ENCODE assay signal across 8 cellular contexts in the genomic region with DNA sequence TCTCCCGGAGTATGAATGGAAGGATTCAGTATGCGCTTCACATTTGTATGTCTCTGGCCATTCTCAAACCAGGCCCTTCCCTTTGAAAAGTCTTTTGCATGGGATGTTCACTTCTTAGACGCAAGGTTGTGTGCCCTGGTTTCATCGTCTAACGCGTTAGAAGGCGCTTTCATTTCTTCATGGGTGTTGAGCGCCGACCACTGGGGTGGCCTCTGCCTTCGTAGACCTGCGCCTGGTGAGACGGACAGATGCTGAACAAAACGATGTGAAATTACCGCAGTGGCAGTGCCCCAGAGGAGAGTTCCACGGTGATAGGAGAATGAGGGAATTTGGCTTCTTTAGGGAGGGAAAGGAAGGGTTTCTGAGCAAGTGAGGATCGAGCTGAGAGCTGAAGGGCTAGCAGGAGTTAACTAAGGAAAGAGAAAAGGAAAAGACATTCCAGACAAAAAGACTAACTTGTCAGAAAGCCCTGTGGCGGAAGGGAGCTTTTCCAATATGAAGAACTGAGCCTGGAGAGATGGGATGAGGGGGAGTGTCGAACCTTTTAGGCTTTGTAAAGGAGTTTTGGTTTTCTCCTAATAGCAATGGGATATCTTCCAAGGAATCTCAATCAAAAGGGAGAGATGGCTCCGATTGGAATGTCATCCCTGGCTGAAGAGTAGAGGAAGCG. TPM values are rescaled to one million over a fixed set of nuclear protein-coding genes. Genes with fewer than 3 reads are reported as not detected.
DNase-seq lines count a peak whose midpoint lies in the region; ATAC-seq and TF ChIP-seq lines count a peak whose summit lies in the region.

No MANE protein-coding gene starts in this region.

- 1 to 3% methylated on average over 16 to 20 of the region's 20 CpGs for WGBS in esophagus squamous epithelium, 2 donors

- H3K27ac ChIP-seq in esophagus squamous epithelium (peak overlapping the region; percentile 79 to 97 (median 96)), osteoblast (ENCODE audit: low read depth, low read length) (peak overlapping the region; percentile 90)

- peak in 1 of 6 experiments; percentile 6 for TF ChIP-seq CTCF in esophagus squamous epithelium (IDR thresholded peaks at IDR 0.05)
- TF ChIP-seq CTCF in osteoblast (IDR thresholded peaks at IDR 0.05; ENCODE audit: extremely low read depth, low read depth, low read length) = peak; percentile 28

- H3K27ac Mint-ChIP-seq in activated CD4-positive, alpha-beta memory T cell treated with anti-CD3 and anti-CD28 coated beads for 36 hours = no peak overlapping the region

- POLR2A ChIA-PET in activated CD4-positive, alpha-beta memory T cell treated with anti-CD3 and anti-CD28 coated beads for 36 hours (lab: Charles Lee) = interaction anchor here (1.0 to 1.6 kb wide), 4 partner anchors 38 to 169 kb away, joined by 3 to 5 read pairs (median 4); partner anchors contain the start of gene TBCE

- CTCF ChIA-PET in activated CD4-positive, alpha-beta memory T cell treated with anti-CD3 and anti-CD28 coated beads for 36 hours (lab: Charles Lee) = interaction anchor here (0.9 to 3.7 kb wide), 4 partner anchors 71 to 225 kb away, joined by 3 to 31 read pairs (median 8); no protein-coding TSS in a partner anchor

- DNase-seq in GM03348 (ENCODE audit: low spot score) (peak; percentile 22), MG63 (peak; percentile 31), esophagus squamous epithelium (lab: John Stamatoyannopoulos, UW) (no peak), osteoblast (ENCODE audit: insufficient read length, low spot score, missing footprints) (peak; percentile 50), NCI-H1436 (lab: John Stamatoyannopoulos, UW) (no peak), AG08395 (ENCODE audit: low spot score) (no peak)
- DNase-seq in activated CD4-positive, alpha-beta memory T cell treated with anti-CD3 and anti-CD28 coated beads for 36 hours = peak; percentile 70

- H3K27me3 ChIP-seq in MG63 (no peaks in the 10 kb centered on the region), esophagus squamous epithelium (no peaks in the 10 kb centered on the region), osteoblast (ENCODE audit: insufficient read depth, low read length) (no peaks in the 10 kb centered on the region)

- H3K36me3 ChIP-seq in MG63 = peaks cover 24% of the 10 kb centered on the region
- no peaks in the 10 kb centered on the region for H3K36me3 ChIP-seq in esophagus squamous epithelium
- no peaks in the 10 kb centered on the region for H3K36me3 ChIP-seq in osteoblast (ENCODE audit: insufficient read depth, low read length)

- H2AFZ ChIP-seq in osteoblast (ENCODE audit: low read length) = peak overlapping the region; percentile 92

- peak overlapping the region; percentile 93 for H3K4me2 ChIP-seq in osteoblast (ENCODE audit: insufficient read depth, low read length)

- H3K27me3 Mint-ChIP-seq in activated CD4-positive, alpha-beta memory T cell treated with anti-CD3 and anti-CD28 coated beads for 36 hours = no peaks in the 10 kb centered on the region

- H3K4me3 Mint-ChIP-seq in activated CD4-positive, alpha-beta memory T cell treated with anti-CD3 and anti-CD28 coated beads for 36 hours = no peak overlapping the region

- H3K36me3 Mint-ChIP-seq in activated CD4-positive, alpha-beta memory T cell treated with anti-CD3 and anti-CD28 coated beads for 36 hours = peaks cover 19% of the 10 kb centered on the region

- H3K4me1 Mint-ChIP-seq in activated CD4-positive, alpha-beta memory T cell treated with anti-CD3 and anti-CD28 coated beads for 36 hours (ENCODE audit: low read depth) = peaks cover 41% of the 10 kb centered on the region

- peaks cover 32% of the 10 kb centered on the region for H4K20me1 ChIP-seq in osteoblast (ENCODE audit: insufficient read depth, low read length)

- H3K79me2 ChIP-seq in osteoblast (ENCODE audit: insufficient read depth, low read length) = peaks cover 83% of the 10 kb centered on the region

- intact Hi-C loops in activated CD4-positive, alpha-beta memory T cell treated with anti-CD3 and anti-CD28 coated beads for 36 hours (cut with micrococcal nuclease) = loop anchor here (1.0 to 5.0 kb wide), 8 partner anchors 16 to 956 kb away; partner anchors contain the start of genes COA6 and LYST
- intact Hi-C loops in esophagus squamous epithelium (cut with DNase I) = loop anchor here (10.0 kb wide), 1 partner anchor 64 kb away; no protein-coding TSS in a partner anchor

- peak; percentile 20 for ATAC-seq in GM21529 (IDR thresholded peaks at IDR 0.05; ENCODE audit: unreplicated experiment)

- peaks cover 27 to 66% (median 47%) of the 10 kb centered on the region in 3 donors for H3K4me1 ChIP-seq in esophagus squamous epithelium
- H3K4me1 ChIP-seq in osteoblast (ENCODE audit: insufficient read depth, low read length) = peaks cover 21% of the 10 kb centered on the region

- H3K9me3 Mint-ChIP-seq in activated CD4-positive, alpha-beta memory T cell treated with anti-CD3 and anti-CD28 coated beads for 36 hours = no peaks in the 10 kb centered on the region

- H3K9me3 ChIP-seq in MG63 = no peaks in the 10 kb centered on the region
- no peaks in the 10 kb centered on the region for H3K9me3 ChIP-seq in esophagus squamous epithelium
- no peaks in the 10 kb centered on the region for H3K9me3 ChIP-seq in osteoblast (ENCODE audit: low read depth, low read length)

- H3K4me3 ChIP-seq in MG63 (peak overlapping the region; percentile 96), esophagus squamous epithelium (peak overlapping the region; percentile 41 to 94 (median 84)), osteoblast (ENCODE audit: insufficient read depth, low read length) (peak overlapping the region; percentile 90)

- TF ChIP-seq POLR2A in esophagus squamous epithelium (IDR thresholded peaks at IDR 0.05) = no peak

RNA-seq across cellular contexts. Expression of gene GGPS1, which starts 0.9 kb away (rescaled TPM):
- total RNA-seq in MG63 (2014; rRNA removed; shearing (Covaris generic); ENCODE audit: low replicate concordance) = 18.7 and 23.1 TPM in 2 replicates
- 10 to 100 TPM; 36.1 to 37.5 TPM for total RNA-seq in activated CD4-positive, alpha-beta memory T cell treated with anti-CD3 and anti-CD28 coated beads for 36 hours
- total RNA-seq in esophagus squamous epithelium = 10 to 100 TPM in 3 of 4 donors, 1 to 10 TPM in 1; 6.0 to 17.0 (median 14.1) TPM
- 22.4 and 23.9 TPM in 2 replicates for total RNA-seq in osteoblast

RNA-seq across cellular contexts. Expression of gene ARID4B, which starts 1.3 kb away (rescaled TPM):
- 9.5 and 19.4 TPM in 2 replicates for total RNA-seq in MG63 (2014; rRNA removed; shearing (Covaris generic); ENCODE audit: low replicate concordance)
- 10 to 100 TPM; 41.3 to 44.8 TPM for total RNA-seq in activated CD4-positive, alpha-beta memory T cell treated with anti-CD3 and anti-CD28 coated beads for 36 hours
- total RNA-seq in esophagus squamous epithelium (10 to 100 TPM; 15.2 to 99.7 (median 30.8) TPM), osteoblast (33.7 and 47.4 TPM in 2 replicates)

RNA-seq across cellular contexts. Expression of gene TBCE, which starts 38.0 kb away (rescaled TPM):
- 60.4 and 63.4 TPM in 2 replicates for total RNA-seq in MG63 (2014; rRNA removed; shearing (Covaris generic); ENCODE audit: low replicate concordance)
- total RNA-seq in activated CD4-positive, alpha-beta memory T cell treated with anti-CD3 and anti-CD28 coated beads for 36 hours = 10 to 100 TPM; 22.7 to 26.3 TPM
- total RNA-seq in esophagus squamous epithelium (10 to 100 TPM; 11.2 to 18.6 (median 14.6) TPM), osteoblast (22.8 and 26.8 TPM in 2 replicates)

Comparison
In these comparisons a context has a peak if more than half of its experiments do, and no peak if none do; other contexts are left out.
1. DNase-seq: peak in GM03348 (single experiment), MG63 (single experiment), activated CD4-positive, alpha-beta memory T cell treated with anti-CD3 and anti-CD28 coated beads for 36 hours (single experiment) and osteoblast (single experiment); none in esophagus squamous epithelium (single experiment), NCI-H1436 (single experiment) and AG08395 (single experiment).
2. Peak in every context shown above with its lines, with median percentiles within 50 percentile points of each other: H3K4me3 ChIP-seq.